Comparison of ENCODE assay signal across 18 cellular contexts in genomic region chr1:2856821-2857290, GRCh38.
"Had no signal": no experiment of that assay in that cellular context is flagged by ENCODE, and none has a peak within 500 bp of the region (broad histone marks: within the 10 kb centered on the region; RNA-seq: fewer than 3 reads in every experiment).

No MANE protein-coding gene starts in this region.

- H3K27ac Mint-ChIP-seq: dendritic cell treated with granulocyte-macrophage colony-stimulating factor and Interleukin-4, amounts not matched to agents 40 ng/mL and 50 ng/mL, for 4 days; effector memory CD8-positive, alpha-beta T cell; nephron progenitor cell had no signal

- H3K9me3 Mint-ChIP-seq: effector memory CD8-positive, alpha-beta T cell had no signal

- H3K27ac ChIP-seq: esophagus squamous epithelium, gastroesophageal sphincter, hepatocyte, ovary had no signal

- H3K4me2 ChIP-seq: hepatocyte, smooth muscle cell had no signal

- H2AFZ ChIP-seq: hepatocyte had no signal

- H3K4me1 Mint-ChIP-seq: nephron progenitor cell had no signal

- DNase-seq: effector memory CD8-positive, alpha-beta T cell; esophagus squamous epithelium; foreskin fibroblast; glutamatergic neuron; mesenchymal stem cell; midbrain; nephron progenitor cell; ovary; stimulated activated CD4-positive, alpha-beta T cell treated with anti-CD3 and anti-CD28 coated beads, Interleukin-2, amount 100 ng/mL, for 48 hours; stimulated activated naive CD4-positive, alpha-beta T cell treated with Interleukin-2 at 50 U/mL for 16 hours; trophoblast cell had no signal

- H3K27me3 ChIP-seq: hepatocyte, ovary had no signal

- H3K36me3 ChIP-seq: esophagus squamous epithelium, gastroesophageal sphincter, ovary had no signal

- H3K4me3 ChIP-seq: esophagus squamous epithelium, gastroesophageal sphincter, hepatocyte, lung, ovary, smooth muscle cell had no signal

- ATAC-seq: effector memory CD8-positive, alpha-beta T cell; gastroesophageal sphincter; left lobe of liver; right cardiac atrium had no signal

- H3K27me3 Mint-ChIP-seq: dendritic cell treated with granulocyte-macrophage colony-stimulating factor and Interleukin-4, amounts not matched to agents 40 ng/mL and 50 ng/mL, for 4 days had no signal

- H3K4me1 ChIP-seq: esophagus squamous epithelium, gastroesophageal sphincter had no signal

- H3K9me3 ChIP-seq: esophagus squamous epithelium, gastroesophageal sphincter, ovary had no signal

- H3K4me3 Mint-ChIP-seq: dendritic cell treated with granulocyte-macrophage colony-stimulating factor and Interleukin-4, amounts not matched to agents 40 ng/mL and 50 ng/mL, for 4 days; effector memory CD8-positive, alpha-beta T cell; nephron progenitor cell had no signal
